ENCODE assay signal across 8 cellular contexts in the genomic region with DNA sequence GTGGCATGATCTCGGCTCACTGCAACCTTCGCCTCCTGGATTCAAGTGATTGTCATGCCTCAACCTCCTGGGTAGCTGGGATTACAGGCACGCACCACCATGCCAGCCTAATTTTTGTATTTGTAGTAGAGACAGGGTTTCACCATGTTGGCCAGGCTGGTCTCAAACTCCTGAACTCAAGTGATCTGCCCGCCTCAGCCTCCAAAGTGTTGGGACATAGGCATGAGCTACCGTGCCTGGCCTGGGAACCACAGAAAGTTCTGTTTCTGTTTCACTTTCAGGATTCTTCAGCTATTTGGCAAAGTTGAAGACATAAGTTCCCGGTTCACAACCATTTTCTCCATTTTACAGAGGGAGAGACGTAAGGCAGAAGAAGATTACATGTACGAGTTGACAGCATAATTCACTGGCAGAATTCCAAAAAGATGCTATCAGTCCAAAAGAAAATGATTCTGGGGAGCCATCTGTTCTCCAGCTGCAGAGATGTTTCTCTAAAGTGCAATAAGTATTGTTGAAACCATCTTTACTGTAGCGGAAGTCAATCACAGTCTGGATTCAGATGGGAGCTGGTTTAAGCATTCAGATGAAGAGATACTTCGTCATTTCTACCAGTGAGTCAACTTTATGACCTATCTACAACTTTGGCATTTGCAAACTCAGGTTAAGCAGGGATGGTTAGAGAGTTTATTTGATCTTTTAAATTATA. TPM values are rescaled to one million over a fixed set of nuclear protein-coding genes. Genes with fewer than 3 reads are reported as not detected.
A peak's percentile ranks its signal among the peaks of the same experiment; 100 is the strongest.
DNase-seq lines count a peak whose midpoint lies in the region; ATAC-seq and TF ChIP-seq lines count a peak whose summit lies in the region.

No MANE protein-coding gene starts in this region.

- H3K4me3 Mint-ChIP-seq in activated CD4-positive, alpha-beta T cell treated with anti-CD3 and anti-CD28 coated beads, Interleukin-2, amount 10 ng/mL, durations not matched to agents 7 days and 5 days, result peak overlapping the region; percentile 38

- no peaks in the 10 kb centered on the region for H3K27me3 Mint-ChIP-seq in activated CD4-positive, alpha-beta T cell treated with anti-CD3 and anti-CD28 coated beads, Interleukin-2, amount 10 ng/mL, durations not matched to agents 7 days and 5 days

- DNase-seq in left cardiac atrium (no peak), Right ventricle myocardium inferior (ENCODE audit: missing footprints) (no peak), left kidney (ENCODE audit: low read depth, low spot score) (peak; percentile 44), vagina (ENCODE audit: extremely low spot score in 2 of 2) (no peak), C1 segment of cervical spinal cord (lab: John Stamatoyannopoulos, UW) (no peak), UCSD-AML1 (lab: John Stamatoyannopoulos, UW; ENCODE audit: unreplicated experiment) (no peak), NCI-H187 (lab: John Stamatoyannopoulos, UW) (no peak)
- DNase-seq in activated CD4-positive, alpha-beta T cell treated with anti-CD3 and anti-CD28 coated beads, Interleukin-2, amount 10 ng/mL, durations not matched to agents 7 days and 5 days, result peak; percentile 63

- no peaks in the 10 kb centered on the region for H3K27me3 ChIP-seq in vagina

- TF ChIP-seq POLR2A in vagina (IDR thresholded peaks at IDR 0.05), result no peak

- CTCF ChIA-PET in activated CD4-positive, alpha-beta T cell treated with anti-CD3 and anti-CD28 coated beads, Interleukin-2, amount 10 ng/mL, durations not matched to agents 7 days and 5 days (lab: Charles Lee), result interaction anchor here (1.1 to 1.7 kb wide), 2 partner anchors 14 to 60 kb away, joined by 3 to 9 read pairs; no protein-coding TSS in a partner anchor

- H3K27ac Mint-ChIP-seq in activated CD4-positive, alpha-beta T cell treated with anti-CD3 and anti-CD28 coated beads, Interleukin-2, amount 10 ng/mL, durations not matched to agents 7 days and 5 days, result peak overlapping the region; percentile 82

- H3K4me3 ChIP-seq in vagina, result peak overlapping the region; percentile 25 to 37

- no peaks in the 10 kb centered on the region for H3K36me3 ChIP-seq in vagina

- H3K4me1 ChIP-seq in vagina, result no peaks in the 10 kb centered on the region

- TF ChIP-seq CTCF in vagina (IDR thresholded peaks at IDR 0.05), result no peak

- intact Hi-C loops in left cardiac atrium (cut with DNase I), result no loop called here
- intact Hi-C loops in Right ventricle myocardium inferior (cut with DNase I), result no loop called here
- intact Hi-C loops in vagina (cut with DNase I), result no loop called here

- POLR2A ChIA-PET in activated CD4-positive, alpha-beta T cell treated with anti-CD3 and anti-CD28 coated beads, Interleukin-2, amount 10 ng/mL, durations not matched to agents 7 days and 5 days (lab: Charles Lee), result interaction anchor here (1.7 kb wide), 1 partner anchor 9 kb away, joined by 9 read pairs; the partner anchor contains the start of gene RNF34

- peaks cover 2% of the 10 kb centered on the region for H3K36me3 Mint-ChIP-seq in activated CD4-positive, alpha-beta T cell treated with anti-CD3 and anti-CD28 coated beads, Interleukin-2, amount 10 ng/mL, durations not matched to agents 7 days and 5 days (ENCODE audit: low read depth)

- peak overlapping the region; percentile 41 for H3K27ac ChIP-seq in vagina

- ATAC-seq in left cardiac atrium (peak; percentile 33 to 38), Right ventricle myocardium inferior (no peak)

- peaks cover 18% of the 10 kb centered on the region for H3K4me1 Mint-ChIP-seq in activated CD4-positive, alpha-beta T cell treated with anti-CD3 and anti-CD28 coated beads, Interleukin-2, amount 10 ng/mL, durations not matched to agents 7 days and 5 days

- peaks cover 5% of the 10 kb centered on the region for H3K9me3 Mint-ChIP-seq in activated CD4-positive, alpha-beta T cell treated with anti-CD3 and anti-CD28 coated beads, Interleukin-2, amount 10 ng/mL, durations not matched to agents 7 days and 5 days

- H3K9me3 ChIP-seq in vagina, result no peaks in the 10 kb centered on the region

RNA-seq across cellular contexts. Expression of gene RNF34, which starts 8.1 kb away (rescaled TPM):
- total RNA-seq in left cardiac atrium (10 to 100 TPM; 21.4 to 23.5 TPM), Right ventricle myocardium inferior (19.5 TPM), vagina (30.2 TPM)
- total RNA-seq in activated CD4-positive, alpha-beta T cell treated with anti-CD3 and anti-CD28 coated beads, Interleukin-2, amount 10 ng/mL, durations not matched to agents 7 days and 5 days, result 10 to 100 TPM; 83.5 to 90.2 TPM

RNA-seq across cellular contexts. Expression of gene ANAPC5, which starts 39.6 kb away (rescaled TPM):
- total RNA-seq in left cardiac atrium, result 10 to 100 TPM; 51.9 to 65.0 TPM
- 61.8 TPM for total RNA-seq in Right ventricle myocardium inferior
- 100 to 1,000 TPM; 140 TPM for total RNA-seq in activated CD4-positive, alpha-beta T cell treated with anti-CD3 and anti-CD28 coated beads, Interleukin-2, amount 10 ng/mL, durations not matched to agents 7 days and 5 days
- total RNA-seq in vagina, result 143 TPM

Comparison
In these comparisons a context has a peak if more than half of its experiments do, and no peak if none do; other contexts are left out.
1. DNase-seq: peak in activated CD4-positive, alpha-beta T cell treated with anti-CD3 and anti-CD28 coated beads, Interleukin-2, amount 10 ng/mL, durations not matched to agents 7 days and 5 days (single experiment) and left kidney (single experiment); none in left cardiac atrium (single experiment), Right ventricle myocardium inferior (single experiment), vagina (0 of 2), C1 segment of cervical spinal cord (0 of 14), UCSD-AML1 (single experiment) and NCI-H187 (0 of 2).